7 cellular contexts compared by ENCODE assay signal in the genomic region with DNA sequence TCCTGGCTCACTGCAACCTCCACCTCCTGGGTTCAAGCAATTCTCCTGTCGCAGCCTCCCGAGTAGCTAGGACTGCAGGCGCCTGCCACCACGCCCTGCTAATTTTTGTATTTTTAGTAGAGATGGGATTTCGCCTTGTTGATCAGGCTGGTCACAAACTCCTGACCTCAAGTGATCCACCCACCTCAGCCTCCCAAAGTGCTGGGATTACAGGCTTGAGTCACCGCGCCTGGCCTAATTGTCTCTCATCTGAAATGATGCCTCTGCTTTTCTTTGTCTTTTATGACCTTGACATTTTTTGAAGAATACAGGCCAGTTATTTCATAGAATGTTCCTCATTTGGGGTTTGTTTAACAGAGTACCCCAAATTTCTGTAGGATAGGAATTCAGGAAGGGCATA. TPM values are rescaled to one million over a fixed set of nuclear protein-coding genes. Genes with fewer than 3 reads are reported as not detected.
A peak's percentile ranks its signal among the peaks of the same experiment; 100 is the strongest.
DNase-seq lines count a peak whose midpoint lies in the region; ATAC-seq, FAIRE-seq and TF ChIP-seq lines count a peak whose summit lies in the region.
"Not testable (repeated sequence)": the region's sequence is repeated elsewhere in the genome, so short reads cannot be mapped to it uniquely, and the experiment has no call there.

No MANE protein-coding gene starts in this region.

- not testable (repeated sequence) for H4K20me1 ChIP-seq in GM23338 (replicated peaks; ENCODE audit: insufficient read depth); PC-9 (ENCODE audit: insufficient read depth)

- H3K79me2 ChIP-seq in GM23338 (replicated peaks; ENCODE audit: insufficient read depth); PC-9 (ENCODE audit: low read depth): not testable (repeated sequence)

- not testable (repeated sequence) for H3K9me3 Mint-ChIP-seq in GM23338, nephron

- not testable (repeated sequence) for H3F3A ChIP-seq in GM23338 (replicated peaks; ENCODE audit: low read depth)
- H3F3A ChIP-seq in PC-9 (ENCODE audit: insufficient read depth, low read depth), result peaks cover 29% of the 10 kb centered on the region

- not testable (repeated sequence) for TF ChIP-seq CTCF in A549 (IDR thresholded peaks at IDR 0.05); GM23338 (conservative IDR thresholded peaks at IDR 0.05; ENCODE audit: low read depth in 2 of 2); PC-9 (conservative IDR thresholded peaks at IDR 0.05); adrenal gland (IDR thresholded peaks at IDR 0.05); esophagus squamous epithelium (IDR thresholded peaks at IDR 0.05); nephron (IDR thresholded peaks at IDR 0.05; ENCODE audit: unreplicated experiment in 3 of 3); neutrophil (IDR thresholded peaks at IDR 0.05)

- CTCF ChIA-PET in A549 (lab: Yijun Ruan, JAX); PC-9 (lab: Charles Lee): not testable (repeated sequence)

- not testable (repeated sequence) for H3K4me3 ChIP-seq in A549; GM23338; PC-9; adrenal gland; esophagus squamous epithelium; neutrophil (ENCODE audit: low read depth in 1 of 2, low read length in 1 of 2)

- not testable (repeated sequence) for H3K27me3 Mint-ChIP-seq in GM23338 (ENCODE audit: insufficient read depth, low read depth, poor library complexity); nephron (ENCODE audit: low read depth)

- H3K4me1 Mint-ChIP-seq in GM23338, nephron: not testable (repeated sequence)

- not testable (repeated sequence) for H3K4me3 Mint-ChIP-seq in GM23338, nephron

- H2AFZ ChIP-seq in GM23338, result peak overlapping the region; percentile 92
- H2AFZ ChIP-seq in PC-9, result not testable (repeated sequence)

- H3K27ac ChIP-seq in A549 (peak overlapping the region; percentile 53 to 78; a peak in 5 of 6 replicates), PC-9 (peak overlapping the region; percentile 24; the same call in 1 of the 2 replicates), adrenal gland (peak overlapping the region; percentile 45 to 87 (median 78)), esophagus squamous epithelium (peak overlapping the region in 3 of 4 donors; percentile 1 to 65 (median 53)), neutrophil (peak overlapping the region; percentile 39)
- not testable (repeated sequence) for H3K27ac ChIP-seq in GM23338 (ENCODE audit: low read depth)

- POLR2A ChIA-PET in A549 (lab: Yijun Ruan, JAX), result not testable (repeated sequence)
- POLR2A ChIA-PET in PC-9 (lab: Charles Lee; ENCODE audit: unreplicated experiment), result interaction anchor here (0.6 to 0.8 kb wide), 3 partner anchors 73 to 734 kb away, joined by 4 to 9 read pairs (median 5); no protein-coding TSS in a partner anchor

- not testable (repeated sequence) for H3K9me3 ChIP-seq in A549; PC-9 (ENCODE audit: insufficient read depth, low read depth); adrenal gland (replicated peaks in 1 of 3); esophagus squamous epithelium; neutrophil

- not testable (repeated sequence) for H3K36me3 ChIP-seq in GM23338 (ENCODE audit: insufficient read depth); PC-9 (ENCODE audit: low read depth); adrenal gland (replicated peaks in 1 of 2); esophagus squamous epithelium; neutrophil

- TF ChIP-seq RAD21 in A549 (conservative IDR thresholded peaks at IDR 0.05 in 1 of 2, IDR thresholded peaks at IDR 0.05 in 1 of 2), result not testable (repeated sequence)

- peaks cover 14% of the 10 kb centered on the region; the same call in 2 of the 3 replicates for H3K4me1 ChIP-seq in A549
- not testable (repeated sequence) for H3K4me1 ChIP-seq in GM23338 (ENCODE audit: insufficient read depth)
- H3K4me1 ChIP-seq in PC-9 (replicated peaks; ENCODE audit: insufficient read depth), result peaks cover 17% of the 10 kb centered on the region
- peaks cover 11 to 17% of the 10 kb centered on the region in 2 donors for H3K4me1 ChIP-seq in adrenal gland (replicated peaks in 1 of 2)
- peaks cover 0 to 35% (median 0%) of the 10 kb centered on the region in 3 donors for H3K4me1 ChIP-seq in esophagus squamous epithelium
- peaks cover 46 to 48% of the 10 kb centered on the region in 2 experiments for H3K4me1 ChIP-seq in neutrophil (ENCODE audit: control insufficient read depth in 1 of 2, insufficient read depth in 1 of 2, low read depth in 1 of 2, low read length in 1 of 2)

- TF ChIP-seq POLR2A in A549 (IDR thresholded peaks at IDR 0.05; ENCODE audit: low read length); adrenal gland (IDR thresholded peaks at IDR 0.05); esophagus squamous epithelium (IDR thresholded peaks at IDR 0.05): not testable (repeated sequence)

- not testable (repeated sequence) for ATAC-seq in A549, GM23338

- TF ChIP-seq EP300 in A549 (IDR thresholded peaks at IDR 0.05), result not testable (repeated sequence)

- not testable (repeated sequence) for DNase-seq in A549 (ENCODE audit: low read depth in 1 of 2, low spot score in 1 of 2); GM23338 (ENCODE audit: low spot score); PC-9; esophagus squamous epithelium (lab: John Stamatoyannopoulos, UW)
- peak in 6 of 7 donors; percentile 51 to 82 (median 67) for DNase-seq in adrenal gland

- H3K27ac Mint-ChIP-seq in GM23338, result not testable (repeated sequence)
- peak overlapping the region in 2 of 3 experiments; percentile 39 to 82 for H3K27ac Mint-ChIP-seq in nephron

- 97% methylated on average over 7 of the region's 7 CpGs for whole genome bisulfite sequencing in A549 (ENCODE audit: missing lambda C conversion rate)
- 54 to 81% (median 60%) methylated on average over 7 of the region's 7 CpGs for WGBS in adrenal gland, 4 donors
- WGBS in esophagus squamous epithelium, 2 donors, result 85 to 91% methylated on average over 7 of the region's 7 CpGs

- H3K36me3 Mint-ChIP-seq in GM23338 (ENCODE audit: low read depth); nephron (ENCODE audit: low read depth): not testable (repeated sequence)

- not testable (repeated sequence) for H3K27me3 ChIP-seq in GM23338 (ENCODE audit: insufficient read depth); PC-9 (ENCODE audit: insufficient read depth, low read depth); adrenal gland; esophagus squamous epithelium; neutrophil

- not testable (repeated sequence) for FAIRE-seq in A549 (lab: Jason Lieb, UNC)

- H3K9me2 ChIP-seq in GM23338 (ENCODE audit: insufficient read depth); PC-9 (ENCODE audit: insufficient read depth): not testable (repeated sequence)

- intact Hi-C loops in PC-9 (cut with micrococcal nuclease; ENCODE audit: unreplicated experiment); adrenal gland (cut with DNase I); esophagus squamous epithelium (cut with DNase I): not testable (repeated sequence)

- BruUV-seq in PC-9 (replicated peaks; lab: Mats Ljungman, UMichigan), result not testable (repeated sequence)

- not testable (repeated sequence) for H3K4me2 ChIP-seq in A549, GM23338, PC-9

RNA-seq across cellular contexts. Expression of gene SLC9A8, which starts 29.6 kb away (rescaled TPM):
- polyA plus RNA-seq in A549 (2011; rRNA removed), result 5.0 and 7.4 TPM in 2 replicates
- 3.1 and 4.3 TPM in 2 replicates for polyA plus RNA-seq in A549 (2012; cell fraction: cytosol; rRNA removed)
- 18.0 and 20.7 TPM in 2 replicates for polyA plus RNA-seq in A549 (2012; cell fraction: nucleus; rRNA removed)
- 7.9 to 9.5 TPM (median 7.9 TPM) in 3 replicates for polyA plus RNA-seq in A549 (2017; fragmentation: RNase III; extraction: RNeasy Plus Mini Kit Qiagen cat#74134 plus additional on column Dnase treatment)
- 10.9 and 20.7 TPM in 2 replicates for polyA minus RNA-seq in A549 (2011; rRNA and poly(A)+ RNA removed)
- 6.4 and 7.0 TPM in 2 replicates for total RNA-seq in GM23338 (2014; rRNA removed; shearing (Covaris generic))
- 2.6 and 4.4 TPM in 2 replicates for polyA plus RNA-seq in GM23338 (2016; fragmentation: Nextera tagmentation; extraction: Ambion mirVana)
- total RNA-seq in PC-9 (2021), result 12.7 and 21.4 TPM in 2 replicates
- total RNA-seq in adrenal gland, result 10 to 100 TPM; 12.4 to 23.3 (median 18.1) TPM
- 10 to 100 TPM; 15.5 to 19.1 (median 17.0) TPM for polyA plus RNA-seq in adrenal gland
- total RNA-seq in esophagus squamous epithelium, result 10 to 100 TPM; 11.5 to 14.1 (median 11.9) TPM
